9 cellular contexts compared by ENCODE assay signal in the genomic region with DNA sequence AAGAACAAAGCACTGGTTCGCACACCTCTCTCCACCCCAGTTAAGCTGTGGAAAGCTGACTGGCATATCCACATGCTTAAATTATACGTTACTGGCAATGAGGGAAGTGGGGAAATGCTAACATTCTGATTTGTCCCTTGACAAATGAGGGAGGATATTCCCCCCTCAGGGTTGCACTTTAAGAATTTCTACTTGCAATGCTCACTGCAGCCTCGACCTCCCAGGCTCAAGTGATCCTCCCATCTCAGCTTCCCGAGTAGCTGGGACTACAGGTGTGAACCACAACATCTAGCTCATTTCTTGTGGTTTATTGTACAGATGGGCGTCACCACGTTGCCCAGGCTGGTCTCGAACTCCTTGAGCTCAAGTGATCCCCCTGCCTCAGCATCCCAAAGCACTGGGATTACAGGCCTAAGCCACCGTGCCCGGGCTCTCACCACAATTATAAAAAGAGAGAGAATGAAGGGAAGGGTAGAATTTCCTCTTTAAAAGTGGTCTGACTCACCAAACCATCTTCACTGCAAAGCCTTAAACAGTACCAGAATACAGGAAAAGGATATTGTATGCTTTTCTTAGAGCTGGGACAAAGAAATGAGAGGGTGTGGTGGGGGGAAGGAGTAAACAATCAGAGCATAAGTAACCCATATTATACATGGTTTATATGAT. TPM values are rescaled to one million over a fixed set of nuclear protein-coding genes. Genes with fewer than 3 reads are reported as not detected.
DNase-seq lines count a peak whose midpoint lies in the region; TF ChIP-seq lines count a peak whose summit lies in the region.
"Had no signal": no experiment of that assay in that cellular context is flagged by ENCODE, and none has a peak within 500 bp of the region (broad histone marks: within the 10 kb centered on the region; RNA-seq: fewer than 3 reads in every experiment).

No MANE protein-coding gene starts in this region.

- CTCF ChIA-PET in activated naive CD4-positive, alpha-beta T cell treated with anti-CD3 and anti-CD28 coated beads for 36 hours (lab: Charles Lee), result interaction anchor here (1.0 to 4.6 kb wide), 7 partner anchors 9 to 59 kb away, joined by 3 to 30 read pairs (median 6); partner anchors contain the start of gene KANSL1

- H3K9me3 ChIP-seq in stomach (no peaks in the 10 kb centered on the region), WERI-Rb-1 (ENCODE audit: severe bottlenecking) (no peaks in the 10 kb centered on the region)

- no peaks in the 10 kb centered on the region for H3K27me3 Mint-ChIP-seq in activated naive CD4-positive, alpha-beta T cell treated with anti-CD3 and anti-CD28 coated beads for 36 hours (ENCODE audit: low read depth)
- no peaks in the 10 kb centered on the region for H3K27me3 Mint-ChIP-seq in activated CD4-positive, alpha-beta T cell treated with anti-CD3 and anti-CD28 coated beads, Interleukin-2, amount 10 ng/mL, durations not matched to agents 24 days and 14 days

- TF ChIP-seq EP300 in stomach (IDR thresholded peaks at IDR 0.05), result no peak

- H3K4me3 ChIP-seq in stomach, result no peak overlapping the region
- H3K4me3 ChIP-seq in WERI-Rb-1 (ENCODE audit: low read depth, low read length), result no peak overlapping the region

- TF ChIP-seq POLR2A in stomach (IDR thresholded peaks at IDR 0.05), result no peak

- TF ChIP-seq CTCF in stomach (IDR thresholded peaks at IDR 0.05) (no peak), WERI-Rb-1 (IDR thresholded peaks at IDR 0.05; ENCODE audit: low read depth, low read length) (no peak)

- H3K4me3 Mint-ChIP-seq in activated naive CD4-positive, alpha-beta T cell treated with anti-CD3 and anti-CD28 coated beads for 36 hours, result peak overlapping the region; percentile 38
- peak overlapping the region; percentile 70 for H3K4me3 Mint-ChIP-seq in activated CD4-positive, alpha-beta T cell treated with anti-CD3 and anti-CD28 coated beads, Interleukin-2, amount 10 ng/mL, durations not matched to agents 24 days and 14 days

- H3K27me3 ChIP-seq in stomach (no peaks in the 10 kb centered on the region), WERI-Rb-1 (ENCODE audit: insufficient read depth, low read depth, severe bottlenecking) (no peaks in the 10 kb centered on the region)

- H3K27ac ChIP-seq in stomach (peak overlapping the region in 3 of 5 donors; percentile 2 to 46 (median 39)), WERI-Rb-1 (no peak overlapping the region)
- H3K27ac ChIP-seq: C4-2B had no signal

- no peaks in the 10 kb centered on the region for H3K36me3 ChIP-seq in stomach
- peaks cover 19% of the 10 kb centered on the region for H3K36me3 ChIP-seq in WERI-Rb-1

- H3K27ac Mint-ChIP-seq in activated naive CD4-positive, alpha-beta T cell treated with anti-CD3 and anti-CD28 coated beads for 36 hours, result peak overlapping the region; percentile 59
- H3K27ac Mint-ChIP-seq in activated CD4-positive, alpha-beta T cell treated with anti-CD3 and anti-CD28 coated beads, Interleukin-2, amount 10 ng/mL, durations not matched to agents 24 days and 14 days, result peak overlapping the region; percentile 87

- DNase-seq in activated naive CD4-positive, alpha-beta T cell treated with anti-CD3 and anti-CD28 coated beads for 36 hours, result peak; percentile 61
- DNase-seq in activated naive CD4-positive, alpha-beta T cell treated with Interleukin-2 at 50 U/mL for 16 hours, result no peak
- DNase-seq in activated CD4-positive, alpha-beta T cell treated with anti-CD3 and anti-CD28 coated beads, Interleukin-2, amount 10 ng/mL, durations not matched to agents 24 days and 14 days, result peak; percentile 75
- DNase-seq in glomerular endothelial cell (ENCODE audit: extremely low read depth, low read depth, low spot score), result peak; percentile 14
- no peak for DNase-seq in stomach
- no peak for DNase-seq in iPS-NIHi11 (ENCODE audit: low spot score)
- DNase-seq in DMS 273 treated with DMSO at 0.1 percent for 48 hours (lab: John Stamatoyannopoulos, UW), result no peak
- no peak for DNase-seq in WERI-Rb-1

- no peaks in the 10 kb centered on the region for H3K9me3 Mint-ChIP-seq in activated naive CD4-positive, alpha-beta T cell treated with anti-CD3 and anti-CD28 coated beads for 36 hours
- H3K9me3 Mint-ChIP-seq in activated CD4-positive, alpha-beta T cell treated with anti-CD3 and anti-CD28 coated beads, Interleukin-2, amount 10 ng/mL, durations not matched to agents 24 days and 14 days, result no peaks in the 10 kb centered on the region

- intact Hi-C loops in activated naive CD4-positive, alpha-beta T cell treated with anti-CD3 and anti-CD28 coated beads for 36 hours (cut with micrococcal nuclease), result loop anchor here (1.0 kb wide), 2 partner anchors 10 to 33 kb away; no protein-coding TSS in a partner anchor
- intact Hi-C loops in activated CD4-positive, alpha-beta T cell treated with anti-CD3 and anti-CD28 coated beads, Interleukin-2, amount 10 ng/mL, durations not matched to agents 24 days and 14 days (cut with micrococcal nuclease), result loop anchor here (2.0 kb wide), 2 partner anchors 13 to 65 kb away; no protein-coding TSS in a partner anchor
- intact Hi-C loops in stomach (cut with DNase I; ENCODE audit: low total_unique reads), result no loop called here

- peaks cover 7% of the 10 kb centered on the region for H3K36me3 Mint-ChIP-seq in activated naive CD4-positive, alpha-beta T cell treated with anti-CD3 and anti-CD28 coated beads for 36 hours (ENCODE audit: low read depth)
- H3K36me3 Mint-ChIP-seq in activated CD4-positive, alpha-beta T cell treated with anti-CD3 and anti-CD28 coated beads, Interleukin-2, amount 10 ng/mL, durations not matched to agents 24 days and 14 days (ENCODE audit: low read depth), result peaks cover 27% of the 10 kb centered on the region

- peaks cover 61 to 100% (median 83%) of the 10 kb centered on the region in 4 donors for H3K4me1 ChIP-seq in stomach

- peaks cover 89% of the 10 kb centered on the region for H3K4me1 Mint-ChIP-seq in activated naive CD4-positive, alpha-beta T cell treated with anti-CD3 and anti-CD28 coated beads for 36 hours (ENCODE audit: low read depth)
- peaks cover 67% of the 10 kb centered on the region for H3K4me1 Mint-ChIP-seq in activated CD4-positive, alpha-beta T cell treated with anti-CD3 and anti-CD28 coated beads, Interleukin-2, amount 10 ng/mL, durations not matched to agents 24 days and 14 days

- 54 to 69% (median 64%) methylated on average over 9 of the region's 9 CpGs for WGBS in stomach, 5 donors

RNA-seq across cellular contexts. Expression of gene KANSL1, which starts 38.9 kb away (rescaled TPM):
- 10 to 100 TPM; 64.3 to 64.5 TPM for total RNA-seq in activated naive CD4-positive, alpha-beta T cell treated with anti-CD3 and anti-CD28 coated beads for 36 hours
- 79.7 and 82.8 TPM in 2 replicates for total RNA-seq in activated CD4-positive, alpha-beta T cell treated with anti-CD3 and anti-CD28 coated beads, Interleukin-2, amount 10 ng/mL, durations not matched to agents 24 days and 14 days
- total RNA-seq in glomerular endothelial cell (36.2 and 60.2 TPM in 2 replicates), stomach (100 to 1,000 TPM; 109 to 288 (median 154) TPM)
- polyA plus RNA-seq in stomach, result 10 to 100 TPM in 2 of 3 donors, 1 to 10 TPM in 1; 9.2 to 17.3 (median 10.2) TPM

Comparison
In these comparisons a context has a peak if more than half of its experiments do, and no peak if none do; other contexts are left out.
1. DNase-seq: peak in activated naive CD4-positive, alpha-beta T cell treated with anti-CD3 and anti-CD28 coated beads for 36 hours (single experiment), activated CD4-positive, alpha-beta T cell treated with anti-CD3 and anti-CD28 coated beads, Interleukin-2, amount 10 ng/mL, durations not matched to agents 24 days and 14 days (single experiment) and glomerular endothelial cell (single experiment); none in activated naive CD4-positive, alpha-beta T cell treated with Interleukin-2 at 50 U/mL for 16 hours (single experiment), stomach (single experiment), iPS-NIHi11 (single experiment), DMS 273 treated with DMSO at 0.1 percent for 48 hours (single experiment) and WERI-Rb-1 (single experiment).